Comparison of ENCODE assay signal across 9 cellular contexts in genomic region chr4:55854132-55854531, GRCh38. TPM values are rescaled to one million over a fixed set of nuclear protein-coding genes. Genes with fewer than 3 reads are reported as not detected.
DNase-seq lines count a peak whose midpoint lies in the region; ATAC-seq, FAIRE-seq and TF ChIP-seq lines count a peak whose summit lies in the region.
"Had no signal": no experiment of that assay in that cellular context is flagged by ENCODE, and none has a peak within 500 bp of the region (broad histone marks: within the 10 kb centered on the region; RNA-seq: fewer than 3 reads in every experiment).

No MANE protein-coding gene starts in this region.

- intact Hi-C loops in pancreas (cut with DNase I): no loop called here

- H3K4me3 ChIP-seq in NB4 (ENCODE audit: low read depth, low read length) (peak overlapping the region; percentile 82), epithelial cell of esophagus (ENCODE audit: low read length) (peak overlapping the region; percentile 95), pancreas (peak overlapping the region; percentile 70 to 86 (median 81))

- no peaks in the 10 kb centered on the region for H3K9me3 ChIP-seq in ES-I3 (ENCODE audit: control insufficient read depth, insufficient read depth, low read length)
- H3K9me3 ChIP-seq in pancreas: no peaks in the 10 kb centered on the region

- H3K4me1 ChIP-seq in ES-I3 (ENCODE audit: insufficient read depth, low read length) (peaks cover 6% of the 10 kb centered on the region), pancreas (peaks cover 0 to 6% (median 3%) of the 10 kb centered on the region in 3 donors)

- peak overlapping the region; percentile 78 for H3K9ac ChIP-seq in ES-I3 (ENCODE audit: low read depth, low read length)

- DNase-seq in NB4 (ENCODE audit: low read depth): peak; percentile 30
- DNase-seq in epithelial cell of esophagus (ENCODE audit: low read depth): no peak
- DNase-seq in pancreas: no peak
- no peak for DNase-seq in GM10248 (ENCODE audit: extremely low spot score)
- no peak for DNase-seq in glomerular visceral epithelial cell (ENCODE audit: extremely low spot score)
- no peak for DNase-seq in occipital lobe (lab: John Stamatoyannopoulos, UW)
- no peak for DNase-seq in stimulated activated CD4-positive, alpha-beta T cell treated with anti-CD3 and anti-CD28 coated beads, Interleukin-4, amount 100 ng/mL, for 1 hour

- no peak overlapping the region for H3K27ac ChIP-seq in pancreas

- no peaks in the 10 kb centered on the region for H3K36me3 ChIP-seq in ES-I3 (ENCODE audit: insufficient read depth, low read length)
- H3K36me3 ChIP-seq in pancreas: no peaks in the 10 kb centered on the region

- no peak for TF ChIP-seq CTCF in NB4 (IDR thresholded peaks at IDR 0.05; ENCODE audit: low read depth, low read length)
- TF ChIP-seq CTCF in epithelial cell of esophagus (IDR thresholded peaks at IDR 0.05; ENCODE audit: insufficient read depth, low read depth, low read length, missing control alignments): no peak
- TF ChIP-seq CTCF in pancreas (IDR thresholded peaks at IDR 0.05): no peak
- no peak for TF ChIP-seq CTCF in GM10248 (IDR thresholded peaks at IDR 0.05; ENCODE audit: control extremely low read depth, extremely low read depth, low read depth, missing control alignments)

- no peak for TF ChIP-seq POLR2A in NB4 (IDR thresholded peaks at IDR 0.05; ENCODE audit: extremely low read depth, insufficient read length)

- no peak for FAIRE-seq in pancreas (lab: Jason Lieb, UNC)

- CTCF ChIA-PET in GM10248 (lab: Yijun Ruan, JAX): interaction anchor here (5.0 kb wide), 1 partner anchor 11 kb away, joined by 43 read pairs; no protein-coding TSS in a partner anchor

- POLR2A ChIA-PET in GM10248 (lab: Yijun Ruan, JAX): no interaction called here

- no peak for ATAC-seq in pancreas

- 10 to 12% methylated on average over 6 of the region's 6 CpGs for WGBS in pancreas, 2 donors

- peaks cover 0 to 7% (median 0%) of the 10 kb centered on the region in 4 donors for H3K27me3 ChIP-seq in pancreas

RNA-seq across cellular contexts. Expression of gene EXOC1, which starts 0.7 kb away (rescaled TPM):
- 10 to 100 TPM in 3 of 6 donors, 1 to 10 TPM in 3; 8.2 to 21.7 (median 10.0) TPM for total RNA-seq in pancreas
- polyA plus RNA-seq in pancreas: 10 to 100 TPM; 11.5 to 17.3 TPM
- 98.4 TPM for total RNA-seq in occipital lobe

RNA-seq across cellular contexts. Expression of gene EXOC1L, which starts 34.5 kb away (rescaled TPM):
- total RNA-seq in pancreas (not detected), occipital lobe (not detected)
- not detected for polyA plus RNA-seq in pancreas
- polyA plus RNA-seq: IgD-negative memory B cell had no signal
